Comparison of ENCODE assay signal across 15 cellular contexts in the genomic region with DNA sequence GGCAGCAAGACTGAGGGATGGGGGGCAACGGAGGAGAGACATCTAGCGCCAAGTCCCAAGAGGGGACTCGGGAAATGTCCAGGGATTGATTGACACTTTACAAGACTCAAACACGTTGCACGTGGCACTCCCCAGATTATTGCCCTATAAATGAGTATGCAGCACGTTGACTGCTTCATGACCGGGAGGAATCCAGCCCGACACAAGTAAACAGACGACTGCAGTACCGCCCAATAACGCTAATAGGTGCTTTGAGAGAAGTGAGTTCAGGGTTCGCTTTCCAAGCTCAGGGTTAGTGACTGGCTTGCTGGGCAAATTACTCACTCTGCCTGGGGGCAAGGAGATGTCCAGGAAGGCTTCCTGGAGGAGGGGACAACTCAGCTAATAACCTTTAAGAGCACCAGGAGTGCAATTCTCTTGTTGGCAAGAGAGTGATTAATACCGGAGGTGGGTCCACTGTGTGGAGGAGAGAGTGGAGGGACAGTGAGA.
DNase-seq lines count a peak whose midpoint lies in the region; ATAC-seq, FAIRE-seq and TF ChIP-seq lines count a peak whose summit lies in the region.
"Had no signal": no experiment of that assay in that cellular context is flagged by ENCODE, and none has a peak within 500 bp of the region (broad histone marks: within the 10 kb centered on the region; RNA-seq: fewer than 3 reads in every experiment).

No MANE protein-coding gene starts in this region.

- peaks cover 6% of the 10 kb centered on the region for H3K4me1 Mint-ChIP-seq in WTC11
- H3K4me1 Mint-ChIP-seq: activated CD4-positive, alpha-beta T cell treated with anti-CD3 and anti-CD28 coated beads, Interleukin-2, amount 10 ng/mL, durations not matched to agents 24 days and 14 days; central memory CD8-positive, alpha-beta T cell had no signal

- no peaks in the 10 kb centered on the region for H4K20me1 ChIP-seq in HepG2 (ENCODE audit: insufficient read depth, low read length)

- FAIRE-seq in HepG2 (lab: Jason Lieb, UNC) (peak; percentile 74), RCC 7860 (lab: Jason Lieb, UNC) (no peak)

- peak overlapping the region; percentile 44 for H3K4me2 ChIP-seq in HepG2 (ENCODE audit: low read depth, low read length)

- TF ChIP-seq EP300 in HepG2 (IDR thresholded peaks at IDR 0.05; ENCODE audit: low read depth in 2 of 2, low read length in 2 of 2), result no peak
- TF ChIP-seq EP300 in HepG2 (CRISPR knock-in tag; IDR thresholded peaks at IDR 0.05; ENCODE audit: borderline replicate concordance), result no peak

- BruUV-seq in HepG2 (replicated peaks; lab: Mats Ljungman, UMichigan), result no TSS peak

- H3K27me3 Mint-ChIP-seq in WTC11 (ENCODE audit: low read depth), result no peaks in the 10 kb centered on the region
- H3K27me3 Mint-ChIP-seq: activated T-cell treated with anti-CD3 and anti-CD28 coated beads, Interleukin-2, amount 50 U/mL, for 24 hours had no signal

- no peak; the same call in 1 of the 2 replicates for TF ChIP-seq RAD21 in HepG2 (CRISPR knock-in tag; IDR thresholded peaks at IDR 0.05)

- H3K27ac ChIP-seq in HepG2 (ENCODE audit: extremely low read length, insufficient read depth, low read length) (no peak overlapping the region), coronary artery (no peak overlapping the region)
- H3K27ac ChIP-seq: vagina had no signal

- no peak overlapping the region for H3K9ac ChIP-seq in HepG2 (ENCODE audit: insufficient read depth, low read depth, low read length)

- H3K9me3 ChIP-seq in HepG2 (ENCODE audit: low read length), result no peaks in the 10 kb centered on the region
- H3K9me3 ChIP-seq: vagina had no signal

- TF ChIP-seq CTCF in WTC11 (IDR thresholded peaks at IDR 0.05), result no peak
- TF ChIP-seq CTCF in HepG2 (CRISPR knock-in tag; IDR thresholded peaks at IDR 0.05), result peak; percentile 36
- no peak for TF ChIP-seq CTCF in coronary artery (IDR thresholded peaks at IDR 0.05)

- no peaks in the 10 kb centered on the region for H3K9me3 Mint-ChIP-seq in WTC11
- H3K9me3 Mint-ChIP-seq: activated CD4-positive, alpha-beta T cell treated with anti-CD3 and anti-CD28 coated beads, Interleukin-2, amount 10 ng/mL, durations not matched to agents 24 days and 14 days; activated T-cell treated with anti-CD3 and anti-CD28 coated beads, Interleukin-2, amount 50 U/mL, for 24 hours; central memory CD8-positive, alpha-beta T cell had no signal

- POLR2A ChIA-PET in WTC11 (lab: Charles Lee) (no interaction called here), HepG2 (lab: Yijun Ruan, JAX) (no interaction called here)

- CTCF ChIA-PET in WTC11 (lab: Charles Lee), result interaction anchor here (0.6 to 2.2 kb wide), 11 partner anchors 14 to 546 kb away, joined by 3 to 12 read pairs (median 4); a partner anchor contains a TSS
- CTCF ChIA-PET in HepG2 (lab: Yijun Ruan, JAX; ENCODE audit: low intra/inter-chr PET ratio, low total read pairs), result no interaction called here

- in situ Hi-C loops in HepG2 (cut with HindIII; ENCODE audit: extremely low pct_ligation_motif_present, low pct_unique_long_range_greater_than_20kb), result no loop called here

- H3K36me3 ChIP-seq in HepG2 (replicated peaks in 1 of 2; ENCODE audit: control insufficient read depth in 1 of 2, insufficient read depth in 2 of 2, low read length in 2 of 2), result no peaks in the 10 kb centered on the region
- H3K36me3 ChIP-seq: vagina had no signal

- 7% methylated on average over 12 of the region's 13 CpGs for WGBS in HepG2 (ENCODE audit: low lambda C conversion rate)

- H3K4me3 ChIP-seq in HepG2 (replicated peaks in 1 of 3; ENCODE audit: insufficient read depth in 1 of 3, low read depth in 2 of 3, low read length in 3 of 3), result no peak overlapping the region
- no peak overlapping the region for H3K4me3 ChIP-seq in coronary artery
- H3K4me3 ChIP-seq: lung, vagina had no signal

- no peak overlapping the region for H3K4me3 Mint-ChIP-seq in WTC11
- H3K4me3 Mint-ChIP-seq: activated CD4-positive, alpha-beta T cell treated with anti-CD3 and anti-CD28 coated beads, Interleukin-2, amount 10 ng/mL, durations not matched to agents 24 days and 14 days; activated T-cell treated with anti-CD3 and anti-CD28 coated beads, Interleukin-2, amount 50 U/mL, for 24 hours; central memory CD8-positive, alpha-beta T cell had no signal

- peak; percentile 83 for ATAC-seq in WTC11
- peak; percentile 80 for ATAC-seq in HepG2
- ATAC-seq: stimulated activated naive CD8-positive, alpha-beta T cell treated with anti-CD3 and anti-CD28 coated beads, Interleukin-15, Interleukin-2, amounts not matched to agents 100 U/mL and 50 U/mL, for 24 hours had no signal

- intact Hi-C loops in HepG2 (cut with micrococcal nuclease; ENCODE audit: unreplicated experiment), result no loop called here

- DNase-seq in EH (ENCODE audit: low read depth), result peak; percentile 39
- DNase-seq in HT1080 (ENCODE audit: low read depth), result peak; percentile 31
- no peak for DNase-seq in WTC11 (ENCODE audit: low spot score)
- peak; percentile 56 for DNase-seq in HepG2 (ENCODE audit: low spot score)
- DNase-seq in coronary artery (ENCODE audit: low spot score), result no peak
- no peak for DNase-seq in RCC 7860 (ENCODE audit: low spot score)
- DNase-seq in DMS153 (lab: John Stamatoyannopoulos, UW), result no peak
- DNase-seq in GF-D8 (lab: John Stamatoyannopoulos, UW), result no peak
- DNase-seq: activated CD4-positive, alpha-beta T cell treated with anti-CD3 and anti-CD28 coated beads, Interleukin-2, amount 10 ng/mL, durations not matched to agents 24 days and 14 days; activated T-cell treated with anti-CD3 and anti-CD28 coated beads, Interleukin-2, amount 50 U/mL, for 24 hours; MM.1S; stimulated activated naive CD8-positive, alpha-beta T cell treated with anti-CD3 and anti-CD28 coated beads, Interleukin-15, Interleukin-2, amounts not matched to agents 100 U/mL and 50 U/mL, for 24 hours had no signal

- no peaks in the 10 kb centered on the region for H3K36me3 Mint-ChIP-seq in WTC11

- H3K4me1 ChIP-seq in HepG2 (ENCODE audit: insufficient read depth, low read length), result peaks cover 51% of the 10 kb centered on the region

- H2AFZ ChIP-seq in HepG2 (ENCODE audit: low read length), result no peak overlapping the region

- no peaks in the 10 kb centered on the region for H3K79me2 ChIP-seq in HepG2 (ENCODE audit: insufficient read depth, low read length)

- peaks cover 5 to 21% of the 10 kb centered on the region in 2 experiments; a peak in 4 of 5 replicates for H3K27me3 ChIP-seq in HepG2 (ENCODE audit: control insufficient read depth in 1 of 2, insufficient read depth in 2 of 2, low read length in 2 of 2)
- H3K27me3 ChIP-seq: vagina had no signal

- no peak for TF ChIP-seq POLR2A in HepG2 (IDR thresholded peaks at IDR 0.05; ENCODE audit: insufficient read depth in 1 of 2, low read depth in 2 of 2, low read length in 2 of 2)

- peak overlapping the region; percentile 67 for H3K27ac Mint-ChIP-seq in WTC11
- H3K27ac Mint-ChIP-seq: activated CD4-positive, alpha-beta T cell treated with anti-CD3 and anti-CD28 coated beads, Interleukin-2, amount 10 ng/mL, durations not matched to agents 24 days and 14 days; activated T-cell treated with anti-CD3 and anti-CD28 coated beads, Interleukin-2, amount 50 U/mL, for 24 hours had no signal

TF ChIP-seq in WTC11, 78 proteins besides CTCF, POLR2A, EP300 and RAD21 (continues in another document):
- TF ChIP-seq, protein P1, sequence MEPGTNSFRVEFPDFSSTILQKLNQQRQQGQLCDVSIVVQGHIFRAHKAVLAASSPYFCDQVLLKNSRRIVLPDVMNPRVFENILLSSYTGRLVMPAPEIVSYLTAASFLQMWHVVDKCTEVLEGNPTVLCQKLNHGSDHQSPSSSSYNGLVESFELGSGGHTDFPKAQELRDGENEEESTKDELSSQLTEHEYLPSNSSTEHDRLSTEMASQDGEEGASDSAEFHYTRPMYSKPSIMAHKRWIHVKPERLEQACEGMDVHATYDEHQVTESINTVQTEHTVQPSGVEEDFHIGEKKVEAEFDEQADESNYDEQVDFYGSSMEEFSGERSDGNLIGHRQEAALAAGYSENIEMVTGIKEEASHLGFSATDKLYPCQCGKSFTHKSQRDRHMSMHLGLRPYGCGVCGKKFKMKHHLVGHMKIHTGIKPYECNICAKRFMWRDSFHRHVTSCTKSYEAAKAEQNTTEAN (CRISPR knock-in tag; IDR thresholded peaks at IDR 0.05), result no peak
- TF ChIP-seq, protein P2, sequence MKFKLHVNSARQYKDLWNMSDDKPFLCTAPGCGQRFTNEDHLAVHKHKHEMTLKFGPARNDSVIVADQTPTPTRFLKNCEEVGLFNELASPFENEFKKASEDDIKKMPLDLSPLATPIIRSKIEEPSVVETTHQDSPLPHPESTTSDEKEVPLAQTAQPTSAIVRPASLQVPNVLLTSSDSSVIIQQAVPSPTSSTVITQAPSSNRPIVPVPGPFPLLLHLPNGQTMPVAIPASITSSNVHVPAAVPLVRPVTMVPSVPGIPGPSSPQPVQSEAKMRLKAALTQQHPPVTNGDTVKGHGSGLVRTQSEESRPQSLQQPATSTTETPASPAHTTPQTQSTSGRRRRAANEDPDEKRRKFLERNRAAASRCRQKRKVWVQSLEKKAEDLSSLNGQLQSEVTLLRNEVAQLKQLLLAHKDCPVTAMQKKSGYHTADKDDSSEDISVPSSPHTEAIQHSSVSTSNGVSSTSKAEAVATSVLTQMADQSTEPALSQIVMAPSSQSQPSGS (CRISPR knock-in tag; IDR thresholded peaks at IDR 0.05; ENCODE audit: borderline replicate concordance, low read depth), result no peak

TF ChIP-seq in HepG2, 621 proteins besides CTCF, POLR2A, EP300 and RAD21 (continues in another document):
- TF ChIP-seq, protein P3, sequence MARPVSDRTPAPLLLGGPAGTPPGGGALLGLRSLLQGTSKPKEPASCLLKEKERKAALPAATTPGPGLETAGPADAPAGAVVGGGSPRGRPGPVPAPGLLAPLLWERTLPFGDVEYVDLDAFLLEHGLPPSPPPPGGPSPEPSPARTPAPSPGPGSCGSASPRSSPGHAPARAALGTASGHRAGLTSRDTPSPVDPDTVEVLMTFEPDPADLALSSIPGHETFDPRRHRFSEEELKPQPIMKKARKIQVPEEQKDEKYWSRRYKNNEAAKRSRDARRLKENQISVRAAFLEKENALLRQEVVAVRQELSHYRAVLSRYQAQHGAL (CRISPR knock-in tag; IDR thresholded peaks at IDR 0.05; ENCODE audit: not compliant biosample characterization), result no peak
- no peak for TF ChIP-seq ZNF333 (CRISPR knock-in tag; IDR thresholded peaks at IDR 0.05; ENCODE audit: borderline replicate concordance)
- no peak for TF ChIP-seq PAWR (CRISPR knock-in tag; IDR thresholded peaks at IDR 0.05; ENCODE audit: borderline replicate concordance)
- no peak for TF ChIP-seq GABPA (IDR thresholded peaks at IDR 0.05; ENCODE audit: low read depth, low read length)
- TF ChIP-seq GABPA (CRISPR knock-in tag; IDR thresholded peaks at IDR 0.05; ENCODE audit: low read depth), result 0 out of 2 replicates have a peak, but pooled peaks have one; percentile 15
- no peak for TF ChIP-seq ZNF557 (CRISPR knock-in tag; IDR thresholded peaks at IDR 0.05)
- no peak for TF ChIP-seq ZNF230 (CRISPR knock-in tag; IDR thresholded peaks at IDR 0.05)

Comparison
In these comparisons a context has a peak if more than half of its experiments do, and no peak if none do; other contexts are left out.
1. DNase-seq: peak in EH (single experiment), HT1080 (single experiment) and HepG2 (single experiment); none in WTC11 (single experiment), coronary artery (single experiment), RCC 7860 (single experiment), DMS153 (single experiment) and GF-D8 (single experiment).